36 cellular contexts compared by ENCODE assay signal in the genomic region with DNA sequence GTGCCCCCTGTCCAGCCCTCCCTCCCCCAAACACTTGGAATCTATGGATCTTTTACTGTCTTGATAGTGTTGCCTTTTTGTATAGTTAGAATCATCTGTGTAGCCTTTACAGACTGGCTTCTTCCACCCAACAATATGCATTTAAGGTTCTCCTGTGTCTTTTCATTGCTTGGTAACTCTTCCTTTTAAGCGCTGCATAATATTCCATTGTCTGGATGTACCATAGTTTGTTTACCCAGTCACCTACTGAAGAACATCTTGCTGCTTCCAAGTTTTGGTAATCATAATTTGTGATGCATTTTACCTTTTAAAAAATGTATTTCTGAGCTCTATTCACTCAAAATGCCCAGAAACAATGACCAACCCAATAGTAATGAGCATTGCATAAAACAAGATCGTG. TPM values are rescaled to one million over a fixed set of nuclear protein-coding genes. Genes with fewer than 3 reads are reported as not detected.
"Had no signal": no experiment of that assay in that cellular context is flagged by ENCODE, and none has a peak within 500 bp of the region (broad histone marks: within the 10 kb centered on the region; RNA-seq: fewer than 3 reads in every experiment).

No MANE protein-coding gene starts in this region.

- H3K36me3 ChIP-seq: MG63 had no signal

- H3K9ac ChIP-seq: KMS-11 had no signal

- H3K27me3 ChIP-seq: MG63 had no signal

- H3K9me3 ChIP-seq: MG63 had no signal

- H3K27ac ChIP-seq: KMS-11 had no signal

- H3K4me2 ChIP-seq: KMS-11 had no signal

- DNase-seq: Karpas-422, Kasumi-1, KG1, MG63, MM.1S, MV-4-11, NCI-H1048, NCI-H1092, NCI-H1092 treated with DMSO at 0.1 percent for 48 hours, NCI-H1105, NCI-H1105 treated with DMSO at 0.1 percent for 48 hours, NCI-H1417, NCI-H1436, NCI-H1436 treated with DMSO at 0.1 percent for 48 hours, NCI-H146, NCI-H1694, NCI-H1694 treated with DMSO at 0.1 percent for 48 hours, NCI-H187, NCI-H187 treated with DMSO at 0.1 percent for 48 hours, NCI-H1930, NCI-H2029, NCI-H2029 treated with DMSO at 0.1 percent for 48 hours, NCI-H2081, NCI-H2081 treated with DMSO at 0.1 percent for 48 hours, NCI-H2107, NCI-H2171, NCI-H2171 treated with DMSO at 0.1 percent for 48 hours, NCI-H2227 treated with DMSO at 0.1 percent for 48 hours, NCI-H226, NCI-H345, NCI-H446, NCI-H446 treated with DMSO at 0.1 percent for 48 hours, NCI-H510A, NCI-H510A treated with DMSO at 0.1 percent for 48 hours had no signal

- H3K4me3 ChIP-seq: MG63 had no signal

RNA-seq across cellular contexts. Expression of a gene that starts 17.7 kb away (rescaled TPM):
- total RNA-seq: LHCN-M2 had no signal
